In the genomic region with DNA sequence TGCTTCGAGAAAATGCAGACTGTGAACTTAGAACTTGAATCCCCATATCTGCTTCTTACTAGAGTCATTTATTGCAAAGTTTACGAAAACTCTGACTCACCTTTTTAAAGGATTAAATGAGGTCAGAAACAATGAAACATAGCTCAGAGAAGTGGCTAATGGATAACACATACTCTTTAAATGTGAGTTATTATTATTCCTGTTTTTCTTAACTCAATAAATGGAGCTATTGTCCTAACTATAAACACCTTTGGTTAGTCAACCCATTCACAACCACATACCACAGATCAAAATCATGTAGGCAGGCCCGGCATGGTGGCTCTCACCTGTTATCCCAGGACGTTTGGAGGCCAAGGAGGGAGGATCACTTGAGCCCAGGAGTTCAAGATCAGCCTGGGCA, we compare ENCODE assay signal across 12 cellular contexts. TPM values are rescaled to one million over a fixed set of nuclear protein-coding genes. Genes with fewer than 3 reads are reported as not detected.
DNase-seq lines count a peak whose midpoint lies in the region; FAIRE-seq and TF ChIP-seq lines count a peak whose summit lies in the region.
"Not testable (repeated sequence)": the region's sequence is repeated elsewhere in the genome, so short reads cannot be mapped to it uniquely, and the experiment has no call there.
"Had no signal": no experiment of that assay in that cellular context is flagged by ENCODE, and none has a peak within 500 bp of the region (broad histone marks: within the 10 kb centered on the region; RNA-seq: fewer than 3 reads in every experiment).

No MANE protein-coding gene starts in this region.

- 19 to 34% methylated on average over 4 of the region's 4 CpGs for WGBS in GM23248 (ENCODE audit: low coverage in 1 of 2, low lambda C conversion rate in 2 of 2, missing lambda C conversion rate in 2 of 2), 2 experiments
- 4% methylated on average over 4 of the region's 4 CpGs for WGBS in mammary epithelial cell (ENCODE audit: low coverage, missing lambda C conversion rate)

- CTCF ChIA-PET in mammary epithelial cell (lab: Charles Lee; ENCODE audit: low non-redundant PET): not testable (repeated sequence)

- H3K9ac ChIP-seq in GM23248; mammary epithelial cell (ENCODE audit: insufficient read depth, low read length); kidney (ENCODE audit: low read length in 2 of 2): not testable (repeated sequence)

- intact Hi-C loops in mammary epithelial cell (cut with micrococcal nuclease); kidney (cut with DNase I): not testable (repeated sequence)

- not testable (repeated sequence) for H3K79me2 ChIP-seq in GM23248 (ENCODE audit: insufficient read depth); mammary epithelial cell (ENCODE audit: insufficient read depth, low read length)

- not testable (repeated sequence) for TF ChIP-seq CTCF in mammary epithelial cell (conservative IDR thresholded peaks at IDR 0.05 in 1 of 2, IDR thresholded peaks at IDR 0.05 in 1 of 2; ENCODE audit: extremely low read depth in 1 of 2, insufficient read depth in 1 of 2, low read depth in 1 of 2, low read length in 2 of 2); epithelial cell of esophagus (IDR thresholded peaks at IDR 0.05; ENCODE audit: insufficient read depth, low read depth, low read length, missing control alignments); kidney (IDR thresholded peaks at IDR 0.05; ENCODE audit: borderline replicate concordance, extremely low read depth, insufficient read depth)

- H3K4me3 ChIP-seq in GM23248; mammary epithelial cell (replicated peaks in 1 of 3; ENCODE audit: insufficient read depth in 1 of 3, low read depth in 2 of 3, low read length in 3 of 3); epithelial cell of esophagus (ENCODE audit: low read length); kidney (ENCODE audit: low read length in 2 of 2): not testable (repeated sequence)

- in situ Hi-C loops in Caki2 (cut with HindIII; ENCODE audit: low pct_unique_long_range_greater_than_20kb, low sequenced_read_pairs); mammary epithelial cell (cut with MboI; ENCODE audit: low sequenced_read_pairs in 2 of 2): not testable (repeated sequence)
- in situ Hi-C loops in GM23248 (cut with MboI): loop anchor here (25.0 kb wide), 1 partner anchor 270 kb away; no protein-coding TSS in a partner anchor

- H3K9me2 ChIP-seq in GM23248 (ENCODE audit: insufficient read depth): not testable (repeated sequence)

- peak; percentile 17 for FAIRE-seq in kidney (lab: Jason Lieb, UNC)

- H3K27ac ChIP-seq in GM23248; mammary epithelial cell (ENCODE audit: insufficient read depth, low read depth, low read length); kidney (ENCODE audit: low read depth in 2 of 2, low read length in 2 of 2): not testable (repeated sequence)

- not testable (repeated sequence) for H3K27me3 ChIP-seq in GM23248 (replicated peaks; ENCODE audit: insufficient read depth); mammary epithelial cell (ENCODE audit: insufficient read depth, low read length)

- not testable (repeated sequence) for BruUV-seq in mammary epithelial cell (replicated peaks; lab: Mats Ljungman, UMichigan)

- H3K4me1 ChIP-seq in GM23248 (ENCODE audit: insufficient read depth): peaks cover 13% of the 10 kb centered on the region
- H3K4me1 ChIP-seq in mammary epithelial cell (ENCODE audit: insufficient read depth, low read length): peaks cover 11% of the 10 kb centered on the region
- not testable (repeated sequence) for H3K4me1 ChIP-seq in kidney (ENCODE audit: control insufficient read depth in 1 of 2, insufficient read depth in 1 of 2, low read depth in 1 of 2, low read length in 2 of 2)

- dilution Hi-C loops in mammary epithelial cell (cut with HindIII; ENCODE audit: low sequenced_read_pairs): not testable (repeated sequence)

- H4K20me1 ChIP-seq in GM23248 (ENCODE audit: insufficient read depth); mammary epithelial cell (ENCODE audit: insufficient read depth, low read length): not testable (repeated sequence)

- DNase-seq in Caki2 (ENCODE audit: low read depth): peak; percentile 58
- DNase-seq in GM23248: peak; percentile 3
- DNase-seq in M059J (ENCODE audit: low read depth): peak; percentile 2
- peak; percentile 65 for DNase-seq in mammary epithelial cell
- peak; percentile 8 for DNase-seq in epithelial cell of esophagus (ENCODE audit: low read depth)
- DNase-seq in kidney: not testable (repeated sequence)
- DNase-seq in renal cortical epithelial cell (ENCODE audit: low read depth): peak; percentile 82

- H3K4me2 ChIP-seq in GM23248 (ENCODE audit: unreplicated experiment); mammary epithelial cell (ENCODE audit: insufficient read depth, low read depth, low read length): not testable (repeated sequence)

- H3K36me3 ChIP-seq in GM23248 (ENCODE audit: low read depth); mammary epithelial cell (ENCODE audit: insufficient read depth, low read length); kidney (ENCODE audit: control insufficient read depth in 1 of 2, insufficient read depth in 2 of 2, low read length in 2 of 2): not testable (repeated sequence)

- H2AFZ ChIP-seq in GM23248; mammary epithelial cell (ENCODE audit: low read depth, low read length): not testable (repeated sequence)

- H3K9me3 ChIP-seq in GM23248 (ENCODE audit: low read depth); mammary epithelial cell (replicated peaks; ENCODE audit: insufficient read depth, low read length); kidney (ENCODE audit: control insufficient read depth in 1 of 2, low read length in 2 of 2): not testable (repeated sequence)

- not testable (repeated sequence) for H3F3A ChIP-seq in GM23248 (ENCODE audit: insufficient read depth)

RNA-seq across cellular contexts. Expression of a gene that starts 10.8 kb away (rescaled TPM):
- not detected in 2 replicates for total RNA-seq in Caki2 (2014; rRNA removed; shearing (Covaris generic); ENCODE audit: low replicate concordance)
- total RNA-seq in GM23248 (2014; rRNA removed; shearing (Covaris generic)): not detected in 2 replicates
- polyA plus RNA-seq in GM23248 (2016; fragmentation: Nextera tagmentation; extraction: Ambion mirVana) (not detected in 2 replicates), mammary epithelial cell (not detected), kidney (ENCODE audit: insufficient read depth, low read depth, low replicate concordance) (not detected)
- not detected in 2 replicates for total RNA-seq in M059J (2014; rRNA removed; shearing (Covaris generic))
- total RNA-seq in mammary epithelial cell (not detected), kidney (not detected), renal cortical epithelial cell (not detected in 2 replicates)
- not detected for polyA minus RNA-seq in mammary epithelial cell
- total RNA-seq: A673; CD4-positive, alpha-beta memory T cell; G401; HFFc6 had no signal
- polyA plus RNA-seq: BJ; CD4-positive, alpha-beta memory T cell had no signal

RNA-seq across cellular contexts. Expression of a gene that starts 40.0 kb away (rescaled TPM):
- 29.0 and 32.1 TPM in 2 replicates for total RNA-seq in Caki2 (2014; rRNA removed; shearing (Covaris generic); ENCODE audit: low replicate concordance)
- total RNA-seq in GM23248 (2014; rRNA removed; shearing (Covaris generic)): 24.5 and 31.1 TPM in 2 replicates
- polyA plus RNA-seq in GM23248 (2016; fragmentation: Nextera tagmentation; extraction: Ambion mirVana) (17.1 and 22.6 TPM in 2 replicates), mammary epithelial cell (16.9 TPM), kidney (ENCODE audit: insufficient read depth, low read depth, low replicate concordance) (13.1 TPM)
- total RNA-seq in M059J (2014; rRNA removed; shearing (Covaris generic)): 15.2 and 22.1 TPM in 2 replicates
- total RNA-seq in mammary epithelial cell (10 to 100 TPM; 11.0 to 13.6 TPM), kidney (15.2 TPM), renal cortical epithelial cell (13.7 and 14.8 TPM in 2 replicates)
- polyA minus RNA-seq in mammary epithelial cell: 5.7 TPM

RNA-seq across cellular contexts. Expression of a gene that starts 46.0 kb away (rescaled TPM):
- not detected in 2 replicates for total RNA-seq in Caki2 (2014; rRNA removed; shearing (Covaris generic); ENCODE audit: low replicate concordance)
- total RNA-seq in GM23248 (2014; rRNA removed; shearing (Covaris generic)): not detected in 2 replicates
- not detected in 2 replicates for polyA plus RNA-seq in GM23248 (2016; fragmentation: Nextera tagmentation; extraction: Ambion mirVana)
- not detected in 2 replicates for total RNA-seq in M059J (2014; rRNA removed; shearing (Covaris generic))
- total RNA-seq in mammary epithelial cell: not detected
- not detected for polyA plus RNA-seq in mammary epithelial cell
- not detected for polyA minus RNA-seq in mammary epithelial cell
- total RNA-seq in kidney: not detected
- not detected for polyA plus RNA-seq in kidney (ENCODE audit: insufficient read depth, low read depth, low replicate concordance)
- not detected in 2 replicates for total RNA-seq in renal cortical epithelial cell
- total RNA-seq: A673; CD4-positive, alpha-beta memory T cell; G401; HFFc6 had no signal
- polyA plus RNA-seq: BJ; CD4-positive, alpha-beta memory T cell had no signal

RNA-seq across cellular contexts. Expression of a gene that starts 59.9 kb away (rescaled TPM):
- 0.38 TPM in 1 of 2 replicates, not detected in the other for total RNA-seq in Caki2 (2014; rRNA removed; shearing (Covaris generic); ENCODE audit: low replicate concordance)
- not detected in 2 replicates for total RNA-seq in GM23248 (2014; rRNA removed; shearing (Covaris generic))
- not detected in 2 replicates for polyA plus RNA-seq in GM23248 (2016; fragmentation: Nextera tagmentation; extraction: Ambion mirVana)
- total RNA-seq in M059J (2014; rRNA removed; shearing (Covaris generic)): not detected in 2 replicates
- total RNA-seq in mammary epithelial cell: not detected
- 0.09 TPM for polyA plus RNA-seq in mammary epithelial cell
- polyA minus RNA-seq in mammary epithelial cell: not detected
- total RNA-seq in kidney: not detected
- polyA plus RNA-seq in kidney (ENCODE audit: insufficient read depth, low read depth, low replicate concordance): not detected
- total RNA-seq in renal cortical epithelial cell: not detected in 2 replicates
- total RNA-seq: A673; CD4-positive, alpha-beta memory T cell; G401; HFFc6 had no signal
- polyA plus RNA-seq: BJ; CD4-positive, alpha-beta memory T cell had no signal
